Comparison of ENCODE assay signal across 20 cellular contexts in genomic region chr11:114386545-114386944, GRCh38.
"Had no signal": no experiment of that assay in that cellular context is flagged by ENCODE, and none has a peak within 500 bp of the region (broad histone marks: within the 10 kb centered on the region; RNA-seq: fewer than 3 reads in every experiment).

No MANE protein-coding gene starts in this region.

- H3K27me3 ChIP-seq: dorsolateral prefrontal cortex, ovary, sigmoid colon, testis, tibial artery had no signal

- ATAC-seq: natural killer cell; psoas muscle; right cardiac atrium; stimulated activated memory B cell treated with anti-CD40 and anti-IgM and Interleukin-4, amounts not matched to agents 10 μg/mL and 1 μg/mL and 100 μg/mL, for 72 hours; stimulated activated naive CD8-positive, alpha-beta T cell treated with anti-CD3 and anti-CD28 coated beads, Interleukin-15, Interleukin-2, amounts not matched to agents 100 U/mL and 50 U/mL, for 24 hours had no signal

- H3K4me1 ChIP-seq: psoas muscle, testis had no signal

- H3K27ac ChIP-seq: dorsolateral prefrontal cortex, ovary, psoas muscle, sigmoid colon, testis, tibial artery had no signal

- H3K9me3 ChIP-seq: ovary, psoas muscle, sigmoid colon, testis, tibial artery had no signal

- H3K4me3 ChIP-seq: dorsolateral prefrontal cortex, lung, ovary, psoas muscle, sigmoid colon, testis, tibial artery had no signal

- DNase-seq: cortex of kidney; dorsolateral prefrontal cortex; effector CD4-positive, alpha-beta T cell; hypothalamus; immature natural killer cell; islet precursor cell; natural killer cell; occipital lobe; ovary; posterior cingulate gyrus; psoas muscle; right cardiac atrium; sigmoid colon; stimulated activated CD4-positive, alpha-beta T cell treated with anti-CD3 and anti-CD28 coated beads, Interleukin-4, amount 100 ng/mL, for 4 hours; stimulated activated naive CD8-positive, alpha-beta T cell treated with anti-CD3 and anti-CD28 coated beads, Interleukin-15, Interleukin-2, amounts not matched to agents 100 U/mL and 50 U/mL, for 24 hours; substantia nigra; testis; tibial artery had no signal

- H3K36me3 ChIP-seq: ovary, sigmoid colon, tibial artery had no signal
